In the genomic region with DNA sequence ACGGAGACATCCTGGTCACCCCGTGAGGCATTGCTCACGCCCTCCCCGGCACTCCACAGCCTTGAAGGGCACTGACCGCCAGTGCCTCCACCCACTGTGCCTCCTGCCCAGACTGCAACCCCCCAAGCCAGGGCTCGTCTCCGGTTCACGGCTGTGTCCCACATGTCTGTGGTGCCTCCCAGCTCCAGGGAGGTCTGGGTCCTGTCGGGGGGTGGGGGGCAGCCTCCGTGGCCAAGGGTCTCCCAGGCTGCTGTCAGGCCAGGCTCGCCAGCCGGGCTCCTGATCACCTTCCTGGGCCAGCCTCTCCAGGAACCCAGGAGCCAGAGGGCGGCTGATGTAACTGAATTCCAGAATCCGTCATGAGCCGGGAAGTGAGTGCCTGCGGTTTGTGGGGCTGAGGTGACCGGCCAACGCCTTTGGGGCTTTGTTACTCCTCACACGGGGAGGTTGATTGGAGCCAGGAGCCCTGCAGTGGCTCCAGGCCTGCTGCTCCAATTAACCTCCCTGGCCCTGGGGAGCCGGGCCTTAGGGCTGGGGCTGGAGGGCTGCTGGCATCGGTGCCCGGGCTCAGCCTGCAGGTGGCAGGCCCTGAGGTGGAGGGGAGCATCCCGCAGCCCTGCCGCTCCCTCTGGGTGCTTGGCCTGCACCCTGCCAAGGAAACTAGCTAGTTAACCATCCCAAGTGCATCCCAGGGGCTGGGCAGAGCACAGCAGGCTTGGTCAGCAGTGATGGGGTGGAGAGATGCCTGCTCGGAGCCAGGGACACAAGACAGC, we compare ENCODE assay signal across 18 cellular contexts. TPM values are rescaled to one million over a fixed set of nuclear protein-coding genes. Genes with fewer than 3 reads are reported as not detected.
DNase-seq lines count a peak whose midpoint lies in the region; TF ChIP-seq lines count a peak whose summit lies in the region.
"Had no signal": no experiment of that assay in that cellular context is flagged by ENCODE, and none has a peak within 500 bp of the region (broad histone marks: within the 10 kb centered on the region; RNA-seq: fewer than 3 reads in every experiment).

No MANE protein-coding gene starts in this region.

- H3K4me3 ChIP-seq in MG63, result no peak overlapping the region
- H3K4me3 ChIP-seq: right lobe of liver, upper lobe of left lung had no signal

- no peaks in the 10 kb centered on the region for H3K36me3 ChIP-seq in MG63
- H3K36me3 ChIP-seq: right lobe of liver, upper lobe of left lung had no signal

- H3K27me3 Mint-ChIP-seq in chondrocyte (ENCODE audit: low read depth) (peaks cover 7% of the 10 kb centered on the region), type B pancreatic cell (peaks cover 8% of the 10 kb centered on the region)
- H3K27me3 Mint-ChIP-seq: activated naive CD8-positive, alpha-beta T cell treated with anti-CD3 and anti-CD28 coated beads, Interleukin-2, amount 50 U/mL, for 24 hours had no signal

- H3K4me3 Mint-ChIP-seq in chondrocyte (ENCODE audit: unreplicated experiment), result no peak overlapping the region
- no peak overlapping the region for H3K4me3 Mint-ChIP-seq in type B pancreatic cell
- H3K4me3 Mint-ChIP-seq: activated naive CD8-positive, alpha-beta T cell treated with anti-CD3 and anti-CD28 coated beads, Interleukin-2, amount 50 U/mL, for 24 hours; activated T-cell treated with anti-CD3 and anti-CD28 coated beads, Interleukin-2, amount 50 U/mL, for 72 hours; immature natural killer cell had no signal

- peaks cover 13% of the 10 kb centered on the region for H3K4me1 Mint-ChIP-seq in chondrocyte (ENCODE audit: low read depth)
- H3K4me1 Mint-ChIP-seq in type B pancreatic cell (ENCODE audit: unreplicated experiment), result peaks cover 6% of the 10 kb centered on the region

- H3K27ac Mint-ChIP-seq in chondrocyte (ENCODE audit: unreplicated experiment) (peak overlapping the region; percentile 57), type B pancreatic cell (no peak overlapping the region)
- H3K27ac Mint-ChIP-seq: activated naive CD8-positive, alpha-beta T cell treated with anti-CD3 and anti-CD28 coated beads, Interleukin-2, amount 50 U/mL, for 24 hours; activated T-cell treated with anti-CD3 and anti-CD28 coated beads, Interleukin-2, amount 50 U/mL, for 72 hours had no signal

- H3K36me3 Mint-ChIP-seq in chondrocyte (ENCODE audit: low read depth), result peaks cover 1% of the 10 kb centered on the region
- H3K36me3 Mint-ChIP-seq in type B pancreatic cell, result no peaks in the 10 kb centered on the region
- H3K36me3 Mint-ChIP-seq: CD4-positive, CD25-positive, alpha-beta regulatory T cell had no signal

- TF ChIP-seq CTCF in chondrocyte (IDR thresholded peaks at IDR 0.05) (no peak), type B pancreatic cell (conservative IDR thresholded peaks at IDR 0.05) (no peak)

- peak; percentile 55 for DNase-seq in ELF-1 (ENCODE audit: low read depth, low spot score)
- peak; percentile 72 for DNase-seq in MG63
- peak; percentile 80 for DNase-seq in chondrocyte (ENCODE audit: low spot score)
- peak; percentile 60 for DNase-seq in retina
- DNase-seq in KBM-7, result no peak
- DNase-seq in NCI-H128 (lab: John Stamatoyannopoulos, UW; ENCODE audit: unreplicated experiment), result no peak
- no peak for DNase-seq in type B pancreatic cell (ENCODE audit: extremely low spot score, unreplicated experiment)
- DNase-seq: activated CD4-positive, alpha-beta T cell treated with anti-CD3 and anti-CD28 coated beads, Interleukin-2, amount 50 U/mL, for 48 hours; activated naive CD8-positive, alpha-beta T cell treated with anti-CD3 and anti-CD28 coated beads, Interleukin-2, amount 50 U/mL, for 24 hours; activated T-cell treated with anti-CD3 and anti-CD28 coated beads, Interleukin-2, amount 50 U/mL, for 72 hours; CD4-positive, CD25-positive, alpha-beta regulatory T cell; cerebellar nuclear complex; immature natural killer cell; NCI-H2171 treated with DMSO at 0.1 percent for 48 hours; NK-92 treated with Interleukin-12 subunit alpha and Interleukin-12 subunit beta, amount 100 ng/mL, for 24 hours; stimulated activated CD4-positive, alpha-beta T cell treated with anti-CD3 and anti-CD28 coated beads, Interleukin-4, amount 100 ng/mL, for 1 hour; upper lobe of left lung had no signal

- H3K9me3 Mint-ChIP-seq in chondrocyte (ENCODE audit: low read depth), result no peaks in the 10 kb centered on the region
- H3K9me3 Mint-ChIP-seq in type B pancreatic cell, result no peaks in the 10 kb centered on the region
- H3K9me3 Mint-ChIP-seq: CD4-positive, CD25-positive, alpha-beta regulatory T cell; immature natural killer cell had no signal

- no peaks in the 10 kb centered on the region for H3K9me3 ChIP-seq in MG63
- H3K9me3 ChIP-seq: right lobe of liver, upper lobe of left lung had no signal

- in situ Hi-C loops in KBM-7 (cut with MboI; ENCODE audit: low pct_unique_long_range_greater_than_20kb, low sequenced_read_pairs), result no loop called here

- no peaks in the 10 kb centered on the region for H3K27me3 ChIP-seq in MG63
- H3K27me3 ChIP-seq: right lobe of liver, upper lobe of left lung had no signal

RNA-seq across cellular contexts. Expression of a gene that starts 36.4 kb away (rescaled TPM):
- total RNA-seq in MG63 (2014; rRNA removed; shearing (Covaris generic); ENCODE audit: low replicate concordance), result 10.7 and 12.7 TPM in 2 replicates
- total RNA-seq in chondrocyte (35.3 to 41.6 TPM (median 41.1 TPM) in 3 replicates), type B pancreatic cell (ENCODE audit: low replicate concordance) (108 TPM in 2 replicates)

Comparison
In these comparisons a context has a peak if more than half of its experiments do, and no peak if none do; other contexts are left out.
1. DNase-seq: peak in ELF-1 (single experiment), MG63 (single experiment), chondrocyte (single experiment) and retina (single experiment); none in KBM-7 (single experiment), NCI-H128 (single experiment) and type B pancreatic cell (single experiment).